Comparison of ENCODE assay signal across 31 cellular contexts in genomic region chr10:132192991-132193670, GRCh38. TPM values are rescaled to one million over a fixed set of nuclear protein-coding genes. Genes with fewer than 3 reads are reported as not detected.
DNase-seq lines count a peak whose midpoint lies in the region; ATAC-seq and TF ChIP-seq lines count a peak whose summit lies in the region.
"Had no signal": no experiment of that assay in that cellular context is flagged by ENCODE, and none has a peak within 500 bp of the region (broad histone marks: within the 10 kb centered on the region; RNA-seq: fewer than 3 reads in every experiment).

No MANE protein-coding gene starts in this region.

- WGBS in psoas muscle, 3 donors, result 44 to 49% (median 45%) methylated on average over 18 of the region's 18 CpGs

- TF ChIP-seq CTCF in HEK293 (tag by site-specific recombination; IDR thresholded peaks at IDR 0.05), result no peak
- no peak for TF ChIP-seq CTCF in psoas muscle (IDR thresholded peaks at IDR 0.05)

- CTCF ChIA-PET in HEK293 (lab: Yijun Ruan, JAX), result interaction anchor here (0.6 kb wide), 1 partner anchor 50 kb away, joined by 5 read pairs; no protein-coding TSS in a partner anchor

- H3K27ac ChIP-seq in HEK293 (ENCODE audit: extremely low read depth, low read depth, low read length), result no peak overlapping the region
- peak overlapping the region; percentile 77 for H3K27ac ChIP-seq in caudate nucleus (ENCODE audit: low read depth, low read length)
- H3K27ac ChIP-seq in psoas muscle, result no peak overlapping the region
- H3K27ac ChIP-seq: KMS-11, PC-9, thyroid gland had no signal

- H3K4me1 ChIP-seq in HEK293 (ENCODE audit: control insufficient read depth, insufficient read depth, low read length), result no peaks in the 10 kb centered on the region
- no peaks in the 10 kb centered on the region for H3K4me1 ChIP-seq in psoas muscle
- H3K4me1 ChIP-seq: BE2C had no signal

- DNase-seq in caudate nucleus (lab: John Stamatoyannopoulos, UW), result peak in 13 of 61 donors; percentile 29 to 83 (median 44)
- no peak for DNase-seq in left cardiac atrium
- peak; percentile 14 to 23 for DNase-seq in psoas muscle
- DNase-seq in MV-4-11 (lab: John Stamatoyannopoulos, UW), result no peak
- DNase-seq in T-helper 2 cell, result no peak
- DNase-seq: ACHN; activated CD4-positive, alpha-beta T cell treated with anti-CD3 and anti-CD28 coated beads for 48 hours; activated T-cell treated with anti-CD3 and anti-CD28 coated beads for 4 hours; cortex of kidney; effector memory CD8-positive, alpha-beta T cell; HCEC 1CT; MG63; naive thymus-derived CD4-positive, alpha-beta T cell; NCI-H1930; NCI-H2171 treated with DMSO at 0.1 percent for 48 hours; NCI-H524 treated with DMSO at 0.1 percent for 48 hours; NK-92 treated with Interleukin-12 subunit alpha and Interleukin-12 subunit beta, amount 100 ng/mL, for 24 hours; PC-9; retina; SIG-M5; stimulated activated CD4-positive, alpha-beta T cell treated with anti-CD3 and anti-CD28 coated beads, Interleukin-1b, Interleukin-23, amount 100 ng/mL, for 48 hours; stimulated activated CD8-positive, alpha-beta memory T cell treated with anti-CD3 and anti-CD28 coated beads, Interleukin-4, amount 100 ng/mL, for 48 hours; stimulated activated naive CD8-positive, alpha-beta T cell treated with anti-CD3 and anti-CD28 coated beads, Interleukin-15, amount 100 ng/mL, for 72 hours; SW 1271; T-helper 9 cell; thyroid gland had no signal

- intact Hi-C loops in left cardiac atrium (cut with DNase I) (no loop called here), psoas muscle (cut with DNase I) (no loop called here)

- H3K4me3 ChIP-seq in HEK293 (ENCODE audit: low read depth, low read length) (no peak overlapping the region), psoas muscle (no peak overlapping the region)
- H3K4me3 ChIP-seq: MG63, PC-9, smooth muscle cell, thyroid gland had no signal

- H3K36me3 ChIP-seq in HEK293 (ENCODE audit: control insufficient read depth in 2 of 2, insufficient read depth in 1 of 2, low read length in 2 of 2) (no peaks in the 10 kb centered on the region), psoas muscle (ENCODE audit: insufficient read depth in 1 of 2, low read depth in 1 of 2) (no peaks in the 10 kb centered on the region)
- H3K36me3 ChIP-seq: BE2C, MG63, thyroid gland had no signal

- POLR2A ChIA-PET in HEK293 (lab: Yijun Ruan, JAX), result no interaction called here

- peaks cover 0 to 21% (median 3%) of the 10 kb centered on the region in 3 donors for H3K27me3 ChIP-seq in psoas muscle (ENCODE audit: insufficient read depth in 3 of 3, low read length in 2 of 3)
- H3K27me3 ChIP-seq: MG63, thyroid gland had no signal

- ATAC-seq in left cardiac atrium (peak; percentile 37 to 43), psoas muscle (no peak), GM21576 (IDR thresholded peaks at IDR 0.05; ENCODE audit: unreplicated experiment) (no peak)
- ATAC-seq: effector memory CD8-positive, alpha-beta T cell; naive thymus-derived CD4-positive, alpha-beta T cell; stimulated activated naive CD8-positive, alpha-beta T cell treated with anti-CD3 and anti-CD28 coated beads, Interleukin-15, amount 100 ng/mL, for 72 hours had no signal

- no peaks in the 10 kb centered on the region for H3K9me3 ChIP-seq in HEK293 (ENCODE audit: control insufficient read depth, insufficient read depth, low read depth, low read length)
- H3K9me3 ChIP-seq in psoas muscle, result no peaks in the 10 kb centered on the region
- H3K9me3 ChIP-seq: BE2C, MG63, thyroid gland had no signal

TF ChIP-seq in HEK293, 187 proteins besides CTCF, POLR2A, EP300 and RAD21:
- TF ChIP-seq SCRT2 (tag by site-specific recombination; IDR thresholded peaks at IDR 0.05) (peak; percentile 23; the same call in 1 of the 2 replicates), ZNF488 (tag by site-specific recombination; IDR thresholded peaks at IDR 0.05) (no peak)

RNA-seq across cellular contexts. Expression of gene DPYSL4, which starts 6.4 kb away (rescaled TPM):
- total RNA-seq in left cardiac atrium (1 to 10 TPM; 1.4 to 9.9 TPM), psoas muscle (1 to 10 TPM in 1 of 4 donors, under 1 TPM in 3; 0.82 to 1.4 (median 0.85) TPM)
- polyA plus RNA-seq in psoas muscle, result under 1 TPM; 0.30 to 0.39 (median 0.36) TPM

Comparison
In these comparisons a context has a peak if more than half of its experiments do, and no peak if none do; other contexts are left out.
1. DNase-seq: peak in psoas muscle (2 of 2); none in left cardiac atrium (single experiment), MV-4-11 (single experiment) and T-helper 2 cell (0 of 5).
2. ATAC-seq: peak in left cardiac atrium (2 of 2); none in psoas muscle (0 of 4) and GM21576 (single experiment).